In genomic region chr17:59093702-59094231, GRCh38 we compare ENCODE assay signal across 11 cellular contexts. TPM values are rescaled to one million over a fixed set of nuclear protein-coding genes. Genes with fewer than 3 reads are reported as not detected.
DNase-seq lines count a peak whose midpoint lies in the region; ATAC-seq and TF ChIP-seq lines count a peak whose summit lies in the region.
"Had no signal": no experiment of that assay in that cellular context is flagged by ENCODE, and none has a peak within 500 bp of the region (broad histone marks: within the 10 kb centered on the region; RNA-seq: fewer than 3 reads in every experiment).

No MANE protein-coding gene starts in this region.

- H3K4me1 Mint-ChIP-seq in nephron: peaks cover 20% of the 10 kb centered on the region

- H3K4me2 ChIP-seq in PC-3 (ENCODE audit: low read length): peak overlapping the region; percentile 71

- H3K4me3 Mint-ChIP-seq in nephron: peak overlapping the region; percentile 22 to 25 (median 23)
- H3K4me3 Mint-ChIP-seq: activated CD8-positive, alpha-beta memory T cell treated with anti-CD3 and anti-CD28 coated beads, Interleukin-2, amount 10 ng/mL, durations not matched to agents 7 days and 5 days had no signal

- peaks cover 30% of the 10 kb centered on the region for H3K4me1 ChIP-seq in PC-3 (ENCODE audit: insufficient read depth, low read length)

- peak overlapping the region; percentile 70 for H3K27ac ChIP-seq in PC-3 (ENCODE audit: low read length)
- H3K27ac ChIP-seq in epithelial cell of prostate: peak overlapping the region; percentile 65

- POLR2A ChIA-PET in PC-3 (lab: Charles Lee; ENCODE audit: unreplicated experiment): interaction anchor here (0.5 to 0.6 kb wide), 2 partner anchors 13 to 1139 kb away, joined by 3 to 5 read pairs; partner anchors contain the start of gene TRIM37

- CTCF ChIA-PET in PC-3 (lab: Charles Lee): no interaction called here

- BruUV-seq in PC-3 (replicated peaks; lab: Mats Ljungman, UMichigan): no TSS peak

- no peaks in the 10 kb centered on the region for H3F3A ChIP-seq in PC-3 (ENCODE audit: low read length, unreplicated experiment)

- intact Hi-C loops in PC-3 (cut with micrococcal nuclease): loop anchor here (5.0 kb wide), 1 partner anchor 64 kb away; the partner anchor contains the start of genes PRR11 and SKA2

- H3K36me3 Mint-ChIP-seq in nephron (ENCODE audit: low read depth): peaks cover 17% of the 10 kb centered on the region

- H3K9me3 ChIP-seq in PC-3 (ENCODE audit: low read length): no peaks in the 10 kb centered on the region

- peak overlapping the region; percentile 76 to 95 (median 86) for H3K27ac Mint-ChIP-seq in nephron
- H3K27ac Mint-ChIP-seq: activated CD8-positive, alpha-beta memory T cell treated with anti-CD3 and anti-CD28 coated beads, Interleukin-2, amount 10 ng/mL, durations not matched to agents 7 days and 5 days had no signal

- ATAC-seq in PC-3 (peak; percentile 93), HG03342 (IDR thresholded peaks at IDR 0.05; ENCODE audit: unreplicated experiment) (no peak)
- ATAC-seq: activated CD8-positive, alpha-beta memory T cell treated with anti-CD3 and anti-CD28 coated beads, Interleukin-2, amount 10 ng/mL, durations not matched to agents 7 days and 5 days had no signal

- H3K4me3 ChIP-seq in PC-3 (ENCODE audit: low read length): peak overlapping the region; percentile 39

- no peaks in the 10 kb centered on the region for H3K9me2 ChIP-seq in PC-3 (replicated peaks; ENCODE audit: low read length)

- peaks cover 68% of the 10 kb centered on the region for H3K79me2 ChIP-seq in PC-3 (ENCODE audit: low read length)

- 0 out of 2 replicates have a peak, but pooled peaks cover 6% of the 10 kb centered on the region for H4K20me1 ChIP-seq in PC-3 (ENCODE audit: low read length)

- peaks cover 3% of the 10 kb centered on the region for H3K9me3 Mint-ChIP-seq in nephron

- H3K36me3 ChIP-seq in PC-3 (ENCODE audit: low read depth, low read length): peaks cover 16% of the 10 kb centered on the region

- H3K27me3 Mint-ChIP-seq in nephron (ENCODE audit: low read depth): no peaks in the 10 kb centered on the region
- H3K27me3 Mint-ChIP-seq: activated CD8-positive, alpha-beta memory T cell treated with anti-CD3 and anti-CD28 coated beads, Interleukin-2, amount 10 ng/mL, durations not matched to agents 7 days and 5 days had no signal

- H3K9ac ChIP-seq in PC-3 (ENCODE audit: low read length): peak overlapping the region; percentile 47

- peak overlapping the region; percentile 21; the same call in 1 of the 2 replicates for H2AFZ ChIP-seq in PC-3 (ENCODE audit: low read length)

- H3K27me3 ChIP-seq in PC-3 (ENCODE audit: low read length): no peaks in the 10 kb centered on the region

- TF ChIP-seq CTCF in PC-3 (conservative IDR thresholded peaks at IDR 0.05; ENCODE audit: low read depth, low read length): no peak
- TF ChIP-seq CTCF in nephron (IDR thresholded peaks at IDR 0.05; ENCODE audit: unreplicated experiment in 3 of 3): no peak

- DNase-seq in AG20443 (ENCODE audit: low spot score) (peak; percentile 64), PC-3 (peak; percentile 92), epithelial cell of prostate (ENCODE audit: low read depth, low spot score) (peak; percentile 41), NCI-H1930 (lab: John Stamatoyannopoulos, UW) (no peak)
- DNase-seq in activated CD4-positive, CD25-positive, alpha-beta regulatory T cell treated with anti-CD3 and anti-CD28 coated beads, Interleukin-2, amount 50 U/mL, for 72 hours: no peak
- no peak for DNase-seq in activated CD4-positive, alpha-beta T cell treated with anti-CD3 and anti-CD28 coated beads, Interleukin-2, amount 50 U/mL, for 4 hours
- DNase-seq: activated CD8-positive, alpha-beta memory T cell treated with anti-CD3 and anti-CD28 coated beads, Interleukin-2, amount 10 ng/mL, durations not matched to agents 7 days and 5 days; GF-D8; NCI-H2171 treated with DMSO at 0.1 percent for 48 hours had no signal

RNA-seq across cellular contexts. Expression of gene TRIM37, which starts 12.9 kb away (rescaled TPM):
- 35.1 and 42.0 TPM in 2 replicates for total RNA-seq in PC-3 (2014; rRNA removed)

Comparison
In these comparisons a context has a peak if more than half of its experiments do, and no peak if none do; other contexts are left out.
1. DNase-seq: peak in AG20443 (single experiment), PC-3 (single experiment) and epithelial cell of prostate (single experiment); none in activated CD4-positive, CD25-positive, alpha-beta regulatory T cell treated with anti-CD3 and anti-CD28 coated beads, Interleukin-2, amount 50 U/mL, for 72 hours (single experiment), NCI-H1930 (0 of 2) and activated CD4-positive, alpha-beta T cell treated with anti-CD3 and anti-CD28 coated beads, Interleukin-2, amount 50 U/mL, for 4 hours (0 of 2).